In the genomic region with DNA sequence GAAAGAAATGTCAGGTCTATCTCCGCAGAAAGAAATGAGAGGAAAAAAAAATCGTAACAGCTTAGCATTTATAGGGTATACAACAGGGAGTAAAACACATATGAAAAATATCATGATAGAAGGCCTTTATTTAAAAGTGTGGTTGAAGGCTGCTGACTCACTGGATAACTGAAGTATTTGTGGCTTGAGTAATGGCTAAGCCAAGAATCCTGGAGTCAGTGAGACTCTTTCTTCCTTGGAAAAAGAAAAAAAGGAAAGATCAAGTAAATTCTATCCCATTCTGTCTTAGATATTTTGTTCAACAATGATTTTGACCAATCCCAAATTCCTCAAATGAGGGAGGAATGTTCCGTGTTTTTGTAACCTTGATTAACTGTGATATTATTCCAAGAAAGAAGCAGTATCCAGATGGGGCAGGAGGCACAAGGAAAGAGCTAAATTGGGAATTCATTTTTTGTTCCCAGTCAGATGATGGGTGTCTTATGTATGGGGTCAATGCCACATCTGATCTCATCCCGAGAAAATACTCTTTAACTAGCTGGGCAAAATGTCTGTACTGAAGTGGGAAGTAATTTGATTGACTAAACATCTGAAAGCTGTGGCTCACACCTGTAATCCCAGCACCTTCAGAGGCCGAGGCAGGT, we compare ENCODE assay signal across 10 cellular contexts.
DNase-seq lines count a peak whose midpoint lies in the region; ATAC-seq, FAIRE-seq and TF ChIP-seq lines count a peak whose summit lies in the region.
"Had no signal": no experiment of that assay in that cellular context is flagged by ENCODE, and none has a peak within 500 bp of the region (broad histone marks: within the 10 kb centered on the region; RNA-seq: fewer than 3 reads in every experiment).

No MANE protein-coding gene starts in this region.

- peak overlapping the region; percentile 99 for H2BK5ac ChIP-seq in IMR-90 (ENCODE audit: low read depth, low read length, poor library complexity, severe bottlenecking)

- H3K18ac ChIP-seq in IMR-90 (ENCODE audit: low read depth, low read length), result peak overlapping the region; percentile 61

- H4K8ac ChIP-seq in IMR-90 (ENCODE audit: low read depth in 2 of 2, low read length in 2 of 2), result peak overlapping the region; percentile 70 to 94

- H3K9me3 ChIP-seq in IMR-90 (ENCODE audit: control insufficient read depth, insufficient read depth, low read length), result no peaks in the 10 kb centered on the region

- BruUV-seq in IMR-90 (replicated peaks; lab: Mats Ljungman, UMichigan), result no TSS peak

- intact Hi-C loops in IMR-90 (cut with micrococcal nuclease) (loop anchor here (2.0 to 5.0 kb wide), 3 partner anchors 66 to 187 kb away; no protein-coding TSS in a partner anchor), left colon (cut with DNase I, micrococcal nuclease) (no loop called here)

- H4K5ac ChIP-seq in IMR-90 (ENCODE audit: low read depth, low read length), result peak overlapping the region; percentile 74

- H3K4me2 ChIP-seq in IMR-90 (ENCODE audit: low read depth, low read length), result peak overlapping the region; percentile 61

- dilution Hi-C loops in IMR-90 (cut with HindIII; ENCODE audit: low sequenced_read_pairs, unreplicated experiment), result no loop called here

- ATAC-seq in IMR-90 (ENCODE audit: low read depth), result peak; percentile 94
- ATAC-seq in left colon, result no peak
- ATAC-seq: activated naive CD4-positive, alpha-beta T cell treated with anti-CD3 and anti-CD28 coated beads, Interleukin-2, amount 50 U/mL, for 72 hours had no signal

- H3K4ac ChIP-seq in IMR-90 (ENCODE audit: low read depth, low read length), result peak overlapping the region; percentile 91

- peak overlapping the region; percentile 96 for H2BK120ac ChIP-seq in IMR-90 (ENCODE audit: low read depth, low read length)

- peak overlapping the region; percentile 72 for H3K14ac ChIP-seq in IMR-90 (replicated peaks; ENCODE audit: low read depth, low read length)

- TF ChIP-seq CTCF in AG04449 (IDR thresholded peaks at IDR 0.05; ENCODE audit: insufficient read depth, low read length, missing control alignments) (no peak), IMR-90 (conservative IDR thresholded peaks at IDR 0.05; ENCODE audit: low read depth, low read length) (no peak), GM13976 (IDR thresholded peaks at IDR 0.05; ENCODE audit: borderline replicate concordance, control extremely low read depth, extremely low read depth, insufficient read depth, missing control alignments) (no peak)

- peaks cover 12% of the 10 kb centered on the region for H3K4me1 ChIP-seq in IMR-90 (ENCODE audit: control insufficient read depth, insufficient read depth, low read length)

- peak overlapping the region; percentile 90 for H3K23ac ChIP-seq in IMR-90 (ENCODE audit: low read depth, low read length)

- H3K9ac ChIP-seq in IMR-90 (ENCODE audit: low read depth, low read length), result peak overlapping the region; percentile 37

- H3K27ac ChIP-seq in IMR-90 (ENCODE audit: insufficient read depth, low read length), result peak overlapping the region; percentile 95

- no peak for FAIRE-seq in frontal cortex (lab: Jason Lieb, UNC)

- no peak overlapping the region for H2AK9ac ChIP-seq in IMR-90 (replicated peaks; ENCODE audit: low read depth, low read length, poor library complexity)

- no peaks in the 10 kb centered on the region for H3K27me3 ChIP-seq in IMR-90 (ENCODE audit: control insufficient read depth, insufficient read depth, low read length)

- peak; percentile 12; the same call in 1 of the 2 replicates for TF ChIP-seq RAD21 in IMR-90 (IDR thresholded peaks at IDR 0.05; ENCODE audit: low read length)

- in situ Hi-C loops in IMR-90 (cut with MboI; ENCODE audit: low sequenced_read_pairs) (loop anchor here (10.0 kb wide), 1 partner anchor 184 kb away; no protein-coding TSS in a partner anchor), GM13976 (cut with MboI; ENCODE audit: low sequenced_read_pairs, unreplicated experiment) (no loop called here)

- H4K91ac ChIP-seq in IMR-90 (ENCODE audit: insufficient read depth, low read depth, low read length), result peak overlapping the region; percentile 86

- peaks cover 11 to 15% of the 10 kb centered on the region in 2 experiments for H3K79me1 ChIP-seq in IMR-90 (ENCODE audit: low read depth in 1 of 2, low read length in 2 of 2)

- POLR2A ChIA-PET in AG04449 (lab: Yijun Ruan, JAX), result interaction anchor here (0.5 to 1.6 kb wide), 6 partner anchors 8 to 252 kb away, joined by 3 to 4 read pairs (median 3); no protein-coding TSS in a partner anchor
- POLR2A ChIA-PET in IMR-90 (lab: Charles Lee; ENCODE audit: unreplicated experiment), result interaction anchor here (0.5 to 0.7 kb wide), 6 partner anchors 14 to 181 kb away, joined by 3 to 12 read pairs (median 4); no protein-coding TSS in a partner anchor

- no peaks in the 10 kb centered on the region for H4K20me1 ChIP-seq in IMR-90 (ENCODE audit: insufficient read depth, low read length)

- H3K56ac ChIP-seq in IMR-90 (ENCODE audit: extremely low read depth, insufficient read depth, low read length), result peak overlapping the region; percentile 94

- H3K4me3 ChIP-seq in AG04449 (ENCODE audit: low read depth, low read length) (no peak overlapping the region), IMR-90 (ENCODE audit: insufficient read depth, low read depth, low read length) (no peak overlapping the region)

- CTCF ChIA-PET in AG04449 (lab: Yijun Ruan, JAX) (interaction anchor here (1.0 to 2.2 kb wide), 4 partner anchors 67 to 209 kb away, joined by 3 to 13 read pairs (median 6); no protein-coding TSS in a partner anchor), IMR-90 (lab: Yijun Ruan, JAX) (interaction anchor here (0.9 to 1.1 kb wide), 2 partner anchors 67 to 132 kb away, joined by 3 to 4 read pairs; no protein-coding TSS in a partner anchor)

- H2BK20ac ChIP-seq in IMR-90 (ENCODE audit: low read depth, low read length), result peak overlapping the region; percentile 94

- H2AFZ ChIP-seq in IMR-90 (replicated peaks; ENCODE audit: low read length, poor library complexity), result no peak overlapping the region

- DNase-seq in AG04449 (ENCODE audit: low read depth, low spot score) (peak; percentile 94), IMR-90 (peak; percentile 98), astrocyte of the hippocampus (ENCODE audit: low read depth, low spot score) (peak; percentile 93), kidney glomerular epithelial cell (lab: John Stamatoyannopoulos, UW) (peak; percentile 97), left colon (no peak), frontal cortex (ENCODE audit: low spot score in 2 of 2) (no peak), NCI-H2196 treated with DMSO at 0.1 percent for 48 hours (lab: John Stamatoyannopoulos, UW; ENCODE audit: unreplicated experiment) (no peak), GM13976 (ENCODE audit: low spot score) (no peak)
- DNase-seq: activated CD4-positive, alpha-beta T cell treated with anti-CD3 and anti-CD28 coated beads, Interleukin-2, amount 50 U/mL, for 1 hour had no signal

- no peaks in the 10 kb centered on the region for H3K36me3 ChIP-seq in IMR-90 (ENCODE audit: control insufficient read depth, insufficient read depth, low read length)

- peak overlapping the region; percentile 95; the same call in 1 of the 2 replicates for H2AK5ac ChIP-seq in IMR-90 (ENCODE audit: low read depth, low read length)

- TF ChIP-seq POLR2A in IMR-90 (IDR thresholded peaks at IDR 0.05; ENCODE audit: low read depth, low read length), result no peak

- H3K9me1 ChIP-seq in IMR-90 (ENCODE audit: insufficient read depth, low read length), result peaks cover 10% of the 10 kb centered on the region

- no CpG with 5 or more reads among the region's 5 CpGs for WGBS in IMR-90 (ENCODE audit: extremely low coverage in 2 of 2, insufficient read length in 1 of 2), 2 experiments

- peak overlapping the region; percentile 99 for H2BK15ac ChIP-seq in IMR-90 (ENCODE audit: low read depth, low read length)

TF ChIP-seq in IMR-90, 13 proteins besides CTCF, POLR2A, EP300 and RAD21:
- no peak for TF ChIP-seq RCOR1 (IDR thresholded peaks at IDR 0.05; ENCODE audit: insufficient replicate concordance, low read length)
- no peak for TF ChIP-seq BHLHE40 (IDR thresholded peaks at IDR 0.05; ENCODE audit: low read depth, low read length)
- no peak for TF ChIP-seq SMC3 (IDR thresholded peaks at IDR 0.05; ENCODE audit: low read depth, low read length)
- no peak for TF ChIP-seq MAZ (IDR thresholded peaks at IDR 0.05; ENCODE audit: borderline replicate concordance, low read depth, low read length)
- peak; percentile 89 for TF ChIP-seq FOS (IDR thresholded peaks at IDR 0.05; ENCODE audit: low read depth, low read length)
- no peak for TF ChIP-seq RFX5 (IDR thresholded peaks at IDR 0.05; ENCODE audit: low read depth, low read length)
- TF ChIP-seq NFE2L2 (IDR thresholded peaks at IDR 0.05; ENCODE audit: low read depth, low read length), result peak; percentile 49; the same call in 1 of the 2 replicates
- TF ChIP-seq, protein P1, sequence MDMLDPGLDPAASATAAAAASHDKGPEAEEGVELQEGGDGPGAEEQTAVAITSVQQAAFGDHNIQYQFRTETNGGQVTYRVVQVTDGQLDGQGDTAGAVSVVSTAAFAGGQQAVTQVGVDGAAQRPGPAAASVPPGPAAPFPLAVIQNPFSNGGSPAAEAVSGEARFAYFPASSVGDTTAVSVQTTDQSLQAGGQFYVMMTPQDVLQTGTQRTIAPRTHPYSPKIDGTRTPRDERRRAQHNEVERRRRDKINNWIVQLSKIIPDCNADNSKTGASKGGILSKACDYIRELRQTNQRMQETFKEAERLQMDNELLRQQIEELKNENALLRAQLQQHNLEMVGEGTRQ (IDR thresholded peaks at IDR 0.05; ENCODE audit: low read depth, low read length), result no peak
- no peak for TF ChIP-seq CHD1 (IDR thresholded peaks at IDR 0.05; ENCODE audit: low read depth, low read length)
- TF ChIP-seq, protein P2, sequence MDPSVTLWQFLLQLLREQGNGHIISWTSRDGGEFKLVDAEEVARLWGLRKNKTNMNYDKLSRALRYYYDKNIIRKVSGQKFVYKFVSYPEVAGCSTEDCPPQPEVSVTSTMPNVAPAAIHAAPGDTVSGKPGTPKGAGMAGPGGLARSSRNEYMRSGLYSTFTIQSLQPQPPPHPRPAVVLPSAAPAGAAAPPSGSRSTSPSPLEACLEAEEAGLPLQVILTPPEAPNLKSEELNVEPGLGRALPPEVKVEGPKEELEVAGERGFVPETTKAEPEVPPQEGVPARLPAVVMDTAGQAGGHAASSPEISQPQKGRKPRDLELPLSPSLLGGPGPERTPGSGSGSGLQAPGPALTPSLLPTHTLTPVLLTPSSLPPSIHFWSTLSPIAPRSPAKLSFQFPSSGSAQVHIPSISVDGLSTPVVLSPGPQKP (IDR thresholded peaks at IDR 0.05; ENCODE audit: borderline replicate concordance, low read depth, low read length), result no peak
- TF ChIP-seq MAFK (IDR thresholded peaks at IDR 0.05; ENCODE audit: low read depth, low read length), result 0 out of 2 replicates have a peak, but pooled peaks have one; percentile 38

Comparison
In these comparisons a context has a peak if more than half of its experiments do, and no peak if none do; other contexts are left out.
1. DNase-seq: peak in AG04449 (single experiment), IMR-90 (single experiment), astrocyte of the hippocampus (single experiment) and kidney glomerular epithelial cell (single experiment); none in left colon (0 of 2), frontal cortex (0 of 2), NCI-H2196 treated with DMSO at 0.1 percent for 48 hours (single experiment) and GM13976 (single experiment).